In genomic region chr10:86900955-86901354, GRCh38 we compare ENCODE assay signal across 1 cellular context.
TF ChIP-seq lines count a peak whose summit lies in the region.

No MANE protein-coding gene starts in this region.

TF ChIP-seq in GM12878, 131 proteins besides CTCF, POLR2A, EP300 and RAD21:
- TF ChIP-seq SP1 (IDR thresholded peaks at IDR 0.05; ENCODE audit: low read depth, low read length) = no peak
- peak; percentile 17 for TF ChIP-seq NR2C2 (IDR thresholded peaks at IDR 0.05; ENCODE audit: borderline replicate concordance, control insufficient read depth, insufficient read length, low read depth)
